ENCODE assay signal across 8 cellular contexts in genomic region chr17:77382356-77382911, GRCh38.
DNase-seq lines count a peak whose midpoint lies in the region; ATAC-seq, FAIRE-seq and TF ChIP-seq lines count a peak whose summit lies in the region.

No MANE protein-coding gene starts in this region.

- no peak for TF ChIP-seq POLR2A in GM12891 (IDR thresholded peaks at IDR 0.05; ENCODE audit: low read depth, low read length)

- H2AFZ ChIP-seq in Karpas-422 (ENCODE audit: low read length): no peak overlapping the region

- FAIRE-seq in GM12891 (lab: Jason Lieb, UNC): no peak

- peaks cover 34% of the 10 kb centered on the region for H3K4me1 ChIP-seq in Karpas-422 (ENCODE audit: low read length)

- H3K27ac Mint-ChIP-seq in CD14-positive monocyte (peak overlapping the region in 1 of 7 donors; percentile 54), neural crest cell (ENCODE audit: unreplicated experiment) (no peak overlapping the region)
- peak overlapping the region; percentile 90 for H3K27ac Mint-ChIP-seq in activated naive CD8-positive, alpha-beta T cell treated with anti-CD3 and anti-CD28 coated beads, Interleukin-2, amount 10 ng/mL, durations not matched to agents 7 days and 5 days

- peak overlapping the region; percentile 68 for H3K4me2 ChIP-seq in Karpas-422 (ENCODE audit: low read depth, low read length, poor library complexity, severe bottlenecking)

- intact Hi-C loops in CD14-positive monocyte (cut with micrococcal nuclease): no loop called here

- H3K4me3 Mint-ChIP-seq in CD14-positive monocyte (no peak overlapping the region), neural crest cell (peak overlapping the region; percentile 61)
- peak overlapping the region; percentile 69 for H3K4me3 Mint-ChIP-seq in activated naive CD8-positive, alpha-beta T cell treated with anti-CD3 and anti-CD28 coated beads, Interleukin-2, amount 10 ng/mL, durations not matched to agents 7 days and 5 days

- no peaks in the 10 kb centered on the region for H3K36me3 ChIP-seq in Karpas-422 (ENCODE audit: insufficient read depth, low read length)

- peak overlapping the region; percentile 49 for H3K9ac ChIP-seq in Karpas-422 (ENCODE audit: low read length)

- H3K4me1 Mint-ChIP-seq in CD14-positive monocyte: peaks cover 38% of the 10 kb centered on the region
- H3K4me1 Mint-ChIP-seq in activated naive CD8-positive, alpha-beta T cell treated with anti-CD3 and anti-CD28 coated beads, Interleukin-2, amount 10 ng/mL, durations not matched to agents 7 days and 5 days: peaks cover 62% of the 10 kb centered on the region
- peaks cover 87% of the 10 kb centered on the region for H3K4me1 Mint-ChIP-seq in neural crest cell

- H3K27me3 Mint-ChIP-seq in CD14-positive monocyte (ENCODE audit: low read depth in 3 of 3) (peaks cover 0 to 2% (median 2%) of the 10 kb centered on the region in 3 donors), neural crest cell (ENCODE audit: low read depth) (no peaks in the 10 kb centered on the region)
- H3K27me3 Mint-ChIP-seq in activated naive CD8-positive, alpha-beta T cell treated with anti-CD3 and anti-CD28 coated beads, Interleukin-2, amount 10 ng/mL, durations not matched to agents 7 days and 5 days: no peaks in the 10 kb centered on the region

- peak overlapping the region; percentile 44; the same call in 1 of the 2 replicates for H3K4me3 ChIP-seq in Karpas-422 (ENCODE audit: low read length)

- ATAC-seq in activated naive CD8-positive, alpha-beta T cell treated with anti-CD3 and anti-CD28 coated beads, Interleukin-2, amount 10 ng/mL, durations not matched to agents 7 days and 5 days (ENCODE audit: low read depth): peak; percentile 87
- ATAC-seq in HG03565 (IDR thresholded peaks at IDR 0.05; ENCODE audit: unreplicated experiment): no peak
- no peak for ATAC-seq in HG03039 (IDR thresholded peaks at IDR 0.05; ENCODE audit: unreplicated experiment)

- H3K27ac ChIP-seq in Karpas-422 (ENCODE audit: low read length): peak overlapping the region; percentile 60

- H3K27me3 ChIP-seq in Karpas-422 (ENCODE audit: low read length): no peaks in the 10 kb centered on the region

- peaks cover 33 to 46% of the 10 kb centered on the region in 2 donors for H3K36me3 Mint-ChIP-seq in CD14-positive monocyte
- peaks cover 5% of the 10 kb centered on the region for H3K36me3 Mint-ChIP-seq in activated naive CD8-positive, alpha-beta T cell treated with anti-CD3 and anti-CD28 coated beads, Interleukin-2, amount 10 ng/mL, durations not matched to agents 7 days and 5 days
- no peaks in the 10 kb centered on the region for H3K36me3 Mint-ChIP-seq in neural crest cell (ENCODE audit: low read depth)

- TF ChIP-seq CTCF in CD14-positive monocyte (IDR thresholded peaks at IDR 0.05) (no peak), neural crest cell (conservative IDR thresholded peaks at IDR 0.05) (no peak)

- H3K9me3 Mint-ChIP-seq in CD14-positive monocyte: no peaks in the 10 kb centered on the region
- H3K9me3 Mint-ChIP-seq in activated naive CD8-positive, alpha-beta T cell treated with anti-CD3 and anti-CD28 coated beads, Interleukin-2, amount 10 ng/mL, durations not matched to agents 7 days and 5 days: no peaks in the 10 kb centered on the region
- no peaks in the 10 kb centered on the region for H3K9me3 Mint-ChIP-seq in neural crest cell

- peak; percentile 38 for DNase-seq in CD14-positive monocyte (ENCODE audit: low spot score)
- peak; percentile 64 for DNase-seq in Karpas-422
- peak; percentile 71 for DNase-seq in activated naive CD8-positive, alpha-beta T cell treated with anti-CD3 and anti-CD28 coated beads, Interleukin-2, amount 10 ng/mL, durations not matched to agents 7 days and 5 days
- DNase-seq in neural crest cell (ENCODE audit: low read depth, low spot score): no peak
- no peak for DNase-seq in HuH-7.5 (ENCODE audit: low spot score)
- no peak for DNase-seq in GM12891 (ENCODE audit: insufficient read length, low spot score)

- no peaks in the 10 kb centered on the region for H3K9me2 ChIP-seq in Karpas-422 (replicated peaks; ENCODE audit: insufficient read depth, low read length)

- no peaks in the 10 kb centered on the region for H3K9me3 ChIP-seq in Karpas-422 (ENCODE audit: low read length)

- no peaks in the 10 kb centered on the region for H3K79me2 ChIP-seq in Karpas-422 (ENCODE audit: low read length)

- POLR2A ChIA-PET in activated naive CD8-positive, alpha-beta T cell treated with anti-CD3 and anti-CD28 coated beads, Interleukin-2, amount 10 ng/mL, durations not matched to agents 7 days and 5 days (lab: Charles Lee): interaction anchor here (0.7 to 2.3 kb wide), 13 partner anchors 8 to 72 kb away, joined by 3 to 15 read pairs (median 5); no protein-coding TSS in a partner anchor

- no peaks in the 10 kb centered on the region for H4K20me1 ChIP-seq in Karpas-422 (ENCODE audit: insufficient read depth, low read depth, low read length)

TF ChIP-seq in GM12891, 5 proteins besides CTCF, POLR2A, EP300 and RAD21:
- TF ChIP-seq TAF1 (IDR thresholded peaks at IDR 0.05; ENCODE audit: low read depth, low read length): no peak
- no peak for TF ChIP-seq POU2F2 (IDR thresholded peaks at IDR 0.05; ENCODE audit: low read depth, low read length)
- TF ChIP-seq POLR2AphosphoS5 (IDR thresholded peaks at IDR 0.05; ENCODE audit: low read depth, low read length): no peak
- no peak for TF ChIP-seq PAX5 (IDR thresholded peaks at IDR 0.05; ENCODE audit: insufficient read depth, low read length, severe bottlenecking)
- TF ChIP-seq SPI1 (IDR thresholded peaks at IDR 0.05; ENCODE audit: low read depth, low read length): no peak

Comparison
In these comparisons a context has a peak if more than half of its experiments do, and no peak if none do; other contexts are left out.
1. DNase-seq: peak in CD14-positive monocyte (single experiment), Karpas-422 (single experiment) and activated naive CD8-positive, alpha-beta T cell treated with anti-CD3 and anti-CD28 coated beads, Interleukin-2, amount 10 ng/mL, durations not matched to agents 7 days and 5 days (single experiment); none in neural crest cell (single experiment), HuH-7.5 (single experiment) and GM12891 (single experiment).
2. H3K4me3 Mint-ChIP-seq: peak in activated naive CD8-positive, alpha-beta T cell treated with anti-CD3 and anti-CD28 coated beads, Interleukin-2, amount 10 ng/mL, durations not matched to agents 7 days and 5 days (single experiment) and neural crest cell (single experiment); none in CD14-positive monocyte (0 of 2).